In the genomic region with DNA sequence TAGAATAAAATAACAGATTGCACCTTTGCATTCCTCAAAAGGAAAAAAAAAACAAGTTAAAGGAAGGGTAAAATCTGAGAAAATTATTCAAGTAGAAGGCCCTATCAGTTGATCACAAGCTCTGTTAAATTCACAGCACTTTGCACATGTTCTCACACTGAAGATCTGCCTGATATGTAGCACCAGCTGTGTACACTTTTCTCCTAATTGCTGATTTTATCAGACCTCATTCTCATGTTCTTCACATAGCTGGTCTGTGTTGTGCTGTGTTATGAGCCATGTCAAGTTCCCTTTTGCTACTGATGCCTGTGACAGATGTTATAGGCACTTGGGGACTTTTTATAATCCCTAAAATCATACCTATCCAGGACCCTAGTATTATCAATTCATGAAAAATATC, we compare ENCODE assay signal across 20 cellular contexts.
DNase-seq lines count a peak whose midpoint lies in the region; ATAC-seq lines count a peak whose summit lies in the region.
"Had no signal": no experiment of that assay in that cellular context is flagged by ENCODE, and none has a peak within 500 bp of the region (broad histone marks: within the 10 kb centered on the region; RNA-seq: fewer than 3 reads in every experiment).

No MANE protein-coding gene starts in this region.

- DNase-seq in DMS53 (lab: John Stamatoyannopoulos, UW) (peak; percentile 16), DMS53 treated with DMSO at 0.1 percent for 48 hours (lab: John Stamatoyannopoulos, UW; ENCODE audit: unreplicated experiment) (no peak), NCI-H524 treated with DMSO at 0.1 percent for 48 hours (lab: John Stamatoyannopoulos, UW) (peak; percentile 88), SHP77 treated with DMSO at 0.1 percent for 48 hours (lab: John Stamatoyannopoulos, UW) (peak; percentile 61), left kidney (ENCODE audit: low read depth, low spot score) (peak; percentile 46), cardiac septum (ENCODE audit: low spot score) (no peak)
- DNase-seq: 8988T, ACHN, BE2C, Calu3, EL, GDM1, NCI-H1048, NCI-H1417 treated with DMSO at 0.1 percent for 48 hours, NCI-H187 treated with DMSO at 0.1 percent for 48 hours, NCI-H446, SIG-M5, T-helper 1 cell had no signal

- intact Hi-C loops in cardiac septum (cut with DNase I), result no loop called here

- ATAC-seq in GM21825 (IDR thresholded peaks at IDR 0.05; ENCODE audit: unreplicated experiment), result no peak
- ATAC-seq: Panc1 had no signal

Comparison
In these comparisons a context has a peak if more than half of its experiments do, and no peak if none do; other contexts are left out.
1. DNase-seq: peak in DMS53 (single experiment), NCI-H524 treated with DMSO at 0.1 percent for 48 hours (single experiment), SHP77 treated with DMSO at 0.1 percent for 48 hours (single experiment) and left kidney (single experiment); none in DMS53 treated with DMSO at 0.1 percent for 48 hours (single experiment) and cardiac septum (single experiment).